ENCODE assay signal across 8 cellular contexts in the genomic region with DNA sequence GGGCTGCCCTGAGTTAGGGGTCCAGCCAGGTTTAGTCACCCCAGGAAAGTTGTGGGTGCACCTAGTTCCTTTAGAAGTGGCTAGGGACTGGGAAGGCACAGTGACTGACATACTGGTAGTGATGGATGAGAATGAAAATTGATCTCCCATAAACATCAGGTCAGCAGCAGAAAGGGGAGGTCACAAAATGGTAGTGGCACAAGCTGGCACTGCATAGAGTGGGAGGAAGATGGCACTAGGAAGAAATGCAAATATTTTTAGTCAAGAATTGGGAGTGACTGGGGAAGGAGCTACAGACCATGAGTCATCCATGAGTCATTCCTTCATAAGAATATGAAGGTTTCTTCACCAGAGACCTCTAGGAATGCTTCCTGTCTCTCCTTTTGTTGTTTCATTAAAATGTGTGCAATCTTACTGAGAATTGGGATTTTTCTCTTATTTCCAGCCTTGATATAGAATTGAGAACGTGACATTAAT.
DNase-seq lines count a peak whose midpoint lies in the region; ATAC-seq, FAIRE-seq and TF ChIP-seq lines count a peak whose summit lies in the region.

No MANE protein-coding gene starts in this region.

- ATAC-seq in CD8-positive, alpha-beta T cell, result no peak
- ATAC-seq in K562 (peak; percentile 71), GM18907 (IDR thresholded peaks at IDR 0.05; ENCODE audit: unreplicated experiment) (no peak)

- TF ChIP-seq POLR2A in K562 (conservative IDR thresholded peaks at IDR 0.05), result no peak

- CTCF ChIA-PET in CD8-positive, alpha-beta T cell (lab: Charles Lee), result interaction anchor here (0.6 to 1.7 kb wide), 3 partner anchors 24 to 245 kb away, joined by 3 to 4 read pairs (median 4); no protein-coding TSS in a partner anchor
- CTCF ChIA-PET in K562 (lab: Yijun Ruan, JAX; ENCODE audit: low intra/inter-chr PET ratio), result no interaction called here

- peak overlapping the region; percentile 64 for H3K27ac ChIP-seq in CD8-positive, alpha-beta T cell (ENCODE audit: low read depth, low read length)
- H3K27ac ChIP-seq in K562 (ENCODE audit: extremely low read depth, low read depth, low read length), result peak overlapping the region; percentile 87
- no peak overlapping the region for H3K27ac ChIP-seq in kidney (ENCODE audit: low read depth in 2 of 2, low read length in 2 of 2)

- no peaks in the 10 kb centered on the region for H3K36me3 ChIP-seq in CD8-positive, alpha-beta T cell (ENCODE audit: insufficient read depth, low read length)
- no peaks in the 10 kb centered on the region for H3K36me3 ChIP-seq in K562 (ENCODE audit: control insufficient read depth, insufficient read depth, low read length)
- H3K36me3 ChIP-seq in kidney (ENCODE audit: control insufficient read depth in 1 of 2, insufficient read depth in 2 of 2, low read length in 2 of 2), result no peaks in the 10 kb centered on the region

- peak overlapping the region in 1 of 2 experiments; percentile 15; a peak in 1 of 4 replicates for H3K9ac ChIP-seq in K562 (ENCODE audit: insufficient read depth in 1 of 2, low read depth in 2 of 2, low read length in 2 of 2)
- no peak overlapping the region for H3K9ac ChIP-seq in kidney (ENCODE audit: low read length in 2 of 2)

- peak overlapping the region; percentile 97 for H3K27ac Mint-ChIP-seq in CD8-positive, alpha-beta T cell

- TF ChIP-seq CTCF in CD8-positive, alpha-beta T cell (IDR thresholded peaks at IDR 0.05), result no peak
- no peak for TF ChIP-seq CTCF in K562 (IDR thresholded peaks at IDR 0.05 in 2 of 3, conservative IDR thresholded peaks at IDR 0.05 in 1 of 3; ENCODE audit: insufficient read depth in 2 of 3, low read depth in 1 of 3, low read length in 3 of 3)
- no peak for TF ChIP-seq CTCF in kidney (IDR thresholded peaks at IDR 0.05; ENCODE audit: borderline replicate concordance, extremely low read depth, insufficient read depth)

- peak overlapping the region; percentile 31 for H3K4me3 Mint-ChIP-seq in CD8-positive, alpha-beta T cell

- no TSS peak for BruUV-seq in K562 (replicated peaks; lab: Mats Ljungman, UMichigan)

- H3K9me3 ChIP-seq in CD8-positive, alpha-beta T cell (ENCODE audit: low read length), result no peaks in the 10 kb centered on the region
- H3K9me3 ChIP-seq in K562 (replicated peaks; ENCODE audit: control insufficient read depth, insufficient read depth, low read depth, low read length) (no peaks in the 10 kb centered on the region), kidney (ENCODE audit: control insufficient read depth in 1 of 2, low read length in 2 of 2) (no peaks in the 10 kb centered on the region)

- H2AFZ ChIP-seq in K562 (ENCODE audit: low read depth, low read length), result peak overlapping the region; percentile 91

- FAIRE-seq in K562 (lab: Jason Lieb, UNC) (peak; percentile 68), kidney (lab: Jason Lieb, UNC) (no peak)

- H3K27me3 ChIP-seq in CD8-positive, alpha-beta T cell (ENCODE audit: insufficient read depth, low read length), result no peaks in the 10 kb centered on the region
- no peaks in the 10 kb centered on the region for H3K27me3 ChIP-seq in K562 (ENCODE audit: control insufficient read depth in 2 of 2, insufficient read depth in 2 of 2, low read length in 2 of 2)

- in situ Hi-C loops in K562 (cut with MboI), result no loop called here

- no peak for TF ChIP-seq RAD21 in K562 (CRISPR knock-in tag; conservative IDR thresholded peaks at IDR 0.05 in 1 of 2, IDR thresholded peaks at IDR 0.05 in 1 of 2)

- peaks cover 2% of the 10 kb centered on the region for H3K36me3 Mint-ChIP-seq in CD8-positive, alpha-beta T cell

- no peaks in the 10 kb centered on the region for H4K20me1 ChIP-seq in K562 (replicated peaks; ENCODE audit: control insufficient read depth, insufficient read depth, low read length)

- H3K27me3 Mint-ChIP-seq in CD8-positive, alpha-beta T cell (ENCODE audit: low read depth), result no peaks in the 10 kb centered on the region

- peak overlapping the region; percentile 28 for H3K4me2 ChIP-seq in K562 (ENCODE audit: insufficient read depth, low read length)

- H3K4me1 ChIP-seq in CD8-positive, alpha-beta T cell (ENCODE audit: insufficient read depth, low read length), result peaks cover 67% of the 10 kb centered on the region
- H3K4me1 ChIP-seq in K562 (replicated peaks in 1 of 2; ENCODE audit: control insufficient read depth in 2 of 2, insufficient read depth in 2 of 2, low read length in 2 of 2), result peaks cover 21 to 57% of the 10 kb centered on the region in 2 experiments
- H3K4me1 ChIP-seq in kidney (ENCODE audit: control insufficient read depth in 1 of 2, insufficient read depth in 1 of 2, low read depth in 1 of 2, low read length in 2 of 2), result no peaks in the 10 kb centered on the region

- TF ChIP-seq EP300 in K562 (IDR thresholded peaks at IDR 0.05; ENCODE audit: low read length), result peak; percentile 44; the same call in 1 of the 2 replicates

- no peaks in the 10 kb centered on the region for H3K79me2 ChIP-seq in K562 (ENCODE audit: control insufficient read depth, insufficient read depth, low read length)

- no peak for DNase-seq in CD8-positive, alpha-beta T cell
- DNase-seq in MV-4-11 (lab: John Stamatoyannopoulos, UW), result peak; percentile 84
- peak; percentile 70 to 81 (median 76) for DNase-seq in K562 (ENCODE audit: extremely low read depth in 1 of 4, low spot score in 3 of 4)
- peak; percentile 78 for DNase-seq in myocyte (ENCODE audit: low read depth)
- no peak for DNase-seq in T-helper 9 cell
- DNase-seq in kidney, result no peak
- no peak for DNase-seq in globus pallidus (ENCODE audit: low spot score)

- POLR2A ChIA-PET in CD8-positive, alpha-beta T cell (lab: Charles Lee), result interaction anchor here (1.6 to 3.7 kb wide), 4 partner anchors 17 to 66 kb away, joined by 6 to 28 read pairs (median 8); no protein-coding TSS in a partner anchor
- POLR2A ChIA-PET in K562 (lab: Yijun Ruan, JAX), result interaction anchor here (0.8 to 1.0 kb wide), 3 partner anchors 9 to 225 kb away, joined by 3 read pairs; no protein-coding TSS in a partner anchor

- H3K4me3 ChIP-seq in CD8-positive, alpha-beta T cell (ENCODE audit: low read depth, low read length), result no peak overlapping the region
- no peak overlapping the region for H3K4me3 ChIP-seq in K562
- no peak overlapping the region for H3K4me3 ChIP-seq in kidney (ENCODE audit: low read length in 2 of 2)

- WGBS in K562 (ENCODE audit: insufficient coverage, low coverage, missing lambda C conversion rate), result 0% methylated on average over 1 of the region's 1 CpG

- H3K4me1 Mint-ChIP-seq in CD8-positive, alpha-beta T cell (ENCODE audit: low read depth), result peaks cover 80% of the 10 kb centered on the region

- H3K9me1 ChIP-seq in K562 (ENCODE audit: control insufficient read depth, insufficient read depth, low read length), result no peaks in the 10 kb centered on the region

- intact Hi-C loops in CD8-positive, alpha-beta T cell (cut with DNase I, micrococcal nuclease), result loop anchor here (2.0 to 5.0 kb wide), 6 partner anchors 21 to 114 kb away; no protein-coding TSS in a partner anchor
- intact Hi-C loops in K562 (cut with micrococcal nuclease) (no loop called here), kidney (cut with DNase I) (no loop called here)

- peaks cover 2% of the 10 kb centered on the region for H3K9me3 Mint-ChIP-seq in CD8-positive, alpha-beta T cell

TF ChIP-seq in K562, 482 proteins besides CTCF, POLR2A, EP300 and RAD21 (continues in another document):
- TF ChIP-seq ZNF253 (CRISPR knock-in tag; conservative IDR thresholded peaks at IDR 0.05) (no peak), TBL1XR1 (IDR thresholded peaks at IDR 0.05; ENCODE audit: low read length in 2 of 2) (0 out of 4 replicates have a peak, but pooled peaks of 1 of the 2 experiments have one; percentile 22), NFRKB (IDR thresholded peaks at IDR 0.05; ENCODE audit: low read depth) (peak; percentile 18; the same call in 1 of the 2 replicates), ZNF445 (CRISPR knock-in tag; IDR thresholded peaks at IDR 0.05; ENCODE audit: low read depth) (no peak), TRIM28 (IDR thresholded peaks at IDR 0.05) (peak; percentile 26; the same call in 1 of the 2 replicates)
- TF ChIP-seq, protein P1, sequence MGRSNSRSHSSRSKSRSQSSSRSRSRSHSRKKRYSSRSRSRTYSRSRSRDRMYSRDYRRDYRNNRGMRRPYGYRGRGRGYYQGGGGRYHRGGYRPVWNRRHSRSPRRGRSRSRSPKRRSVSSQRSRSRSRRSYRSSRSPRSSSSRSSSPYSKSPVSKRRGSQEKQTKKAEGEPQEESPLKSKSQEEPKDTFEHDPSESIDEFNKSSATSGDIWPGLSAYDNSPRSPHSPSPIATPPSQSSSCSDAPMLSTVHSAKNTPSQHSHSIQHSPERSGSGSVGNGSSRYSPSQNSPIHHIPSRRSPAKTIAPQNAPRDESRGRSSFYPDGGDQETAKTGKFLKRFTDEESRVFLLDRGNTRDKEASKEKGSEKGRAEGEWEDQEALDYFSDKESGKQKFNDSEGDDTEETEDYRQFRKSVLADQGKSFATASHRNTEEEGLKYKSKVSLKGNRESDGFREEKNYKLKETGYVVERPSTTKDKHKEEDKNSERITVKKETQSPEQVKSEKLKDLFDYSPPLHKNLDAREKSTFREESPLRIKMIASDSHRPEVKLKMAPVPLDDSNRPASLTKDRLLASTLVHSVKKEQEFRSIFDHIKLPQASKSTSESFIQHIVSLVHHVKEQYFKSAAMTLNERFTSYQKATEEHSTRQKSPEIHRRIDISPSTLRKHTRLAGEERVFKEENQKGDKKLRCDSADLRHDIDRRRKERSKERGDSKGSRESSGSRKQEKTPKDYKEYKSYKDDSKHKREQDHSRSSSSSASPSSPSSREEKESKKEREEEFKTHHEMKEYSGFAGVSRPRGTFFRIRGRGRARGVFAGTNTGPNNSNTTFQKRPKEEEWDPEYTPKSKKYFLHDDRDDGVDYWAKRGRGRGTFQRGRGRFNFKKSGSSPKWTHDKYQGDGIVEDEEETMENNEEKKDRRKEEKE (IDR thresholded peaks at IDR 0.05; ENCODE audit: borderline replicate concordance in 1 of 2, control insufficient read depth in 1 of 2, low read depth in 2 of 2, low read length in 1 of 2), result no peak
- TF ChIP-seq, protein P2, sequence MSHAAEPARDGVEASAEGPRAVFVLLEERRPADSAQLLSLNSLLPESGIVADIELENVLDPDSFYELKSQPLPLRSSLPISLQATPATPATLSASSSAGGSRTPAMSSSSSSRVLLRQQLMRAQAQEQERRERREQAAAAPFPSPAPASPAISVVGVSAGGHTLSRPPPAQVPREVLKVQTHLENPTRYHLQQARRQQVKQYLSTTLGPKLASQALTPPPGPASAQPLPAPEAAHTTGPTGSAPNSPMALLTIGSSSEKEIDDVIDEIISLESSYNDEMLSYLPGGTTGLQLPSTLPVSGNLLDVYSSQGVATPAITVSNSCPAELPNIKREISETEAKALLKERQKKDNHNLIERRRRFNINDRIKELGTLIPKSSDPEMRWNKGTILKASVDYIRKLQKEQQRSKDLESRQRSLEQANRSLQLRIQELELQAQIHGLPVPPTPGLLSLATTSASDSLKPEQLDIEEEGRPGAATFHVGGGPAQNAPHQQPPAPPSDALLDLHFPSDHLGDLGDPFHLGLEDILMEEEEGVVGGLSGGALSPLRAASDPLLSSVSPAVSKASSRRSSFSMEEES (CRISPR knock-in tag; IDR thresholded peaks at IDR 0.05), result no peak

Comparison
In these comparisons a context has a peak if more than half of its experiments do, and no peak if none do; other contexts are left out.
1. DNase-seq: peak in MV-4-11 (single experiment), K562 (4 of 4) and myocyte (single experiment); none in CD8-positive, alpha-beta T cell (0 of 7), T-helper 9 cell (single experiment), kidney (single experiment) and globus pallidus (single experiment).
2. H3K27ac ChIP-seq: peak in CD8-positive, alpha-beta T cell (single experiment) and K562 (single experiment); none in kidney (0 of 2).
3. intact Hi-C loops: an anchor here in CD8-positive, alpha-beta T cell (2.0 to 5.0 kb wide); none called in K562 and kidney.